Comparison of ENCODE assay signal across 1 cellular context in genomic region chr1:59552001-59552400, GRCh38.
TF ChIP-seq lines count a peak whose summit lies in the region.

No MANE protein-coding gene starts in this region.

TF ChIP-seq in HepG2, 621 proteins besides CTCF, POLR2A, EP300 and RAD21:
- TF ChIP-seq ZNF687 (CRISPR knock-in tag; IDR thresholded peaks at IDR 0.05) (0 out of 2 replicates have a peak, but pooled peaks have one; percentile 9), ZNF713 (CRISPR knock-in tag; IDR thresholded peaks at IDR 0.05) (no peak)
